Comparison of ENCODE assay signal across 15 cellular contexts in the genomic region with DNA sequence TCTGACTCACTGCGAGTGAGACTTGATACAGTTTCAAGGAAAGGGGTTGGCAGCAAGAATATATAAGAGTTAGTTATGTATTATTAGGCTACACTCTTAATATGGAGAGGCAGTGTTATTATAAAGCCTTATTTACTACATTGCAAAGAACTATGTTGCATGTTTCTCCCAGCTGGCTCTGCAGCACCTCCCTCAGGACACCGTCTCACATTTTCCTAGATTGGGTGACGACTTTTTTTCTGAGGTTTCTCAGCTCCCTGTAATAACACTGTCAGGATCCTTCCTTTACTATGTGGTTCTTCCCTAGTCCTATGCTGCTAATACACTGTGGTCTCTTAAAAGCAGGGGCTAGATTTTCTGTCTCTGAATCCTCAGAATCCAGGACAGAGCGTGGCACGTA.
DNase-seq lines count a peak whose midpoint lies in the region; ATAC-seq, FAIRE-seq and TF ChIP-seq lines count a peak whose summit lies in the region.
"Had no signal": no experiment of that assay in that cellular context is flagged by ENCODE, and none has a peak within 500 bp of the region (broad histone marks: within the 10 kb centered on the region; RNA-seq: fewer than 3 reads in every experiment).

No MANE protein-coding gene starts in this region.

- H2BK5ac ChIP-seq in mesendoderm (ENCODE audit: low read length) (no peak overlapping the region), mesenchymal stem cell (ENCODE audit: low read depth, low read length, poor library complexity, severe bottlenecking) (no peak overlapping the region)

- no peak overlapping the region for H3K27ac Mint-ChIP-seq in activated naive CD8-positive, alpha-beta T cell treated with anti-CD3 and anti-CD28 coated beads, Interleukin-2, amount 50 U/mL, for 24 hours
- H3K27ac Mint-ChIP-seq: nephron had no signal

- H2BK12ac ChIP-seq in mesenchymal stem cell (ENCODE audit: low read length in 2 of 2): no peak overlapping the region

- H3K79me1 ChIP-seq in mesendoderm (ENCODE audit: low read length) (no peaks in the 10 kb centered on the region), mesenchymal stem cell (replicated peaks; ENCODE audit: low read length, poor library complexity, severe bottlenecking) (no peaks in the 10 kb centered on the region)

- H3K23ac ChIP-seq in mesendoderm (ENCODE audit: low read length): no peak overlapping the region
- no peak overlapping the region for H3K23ac ChIP-seq in mesenchymal stem cell (ENCODE audit: low read length in 2 of 2)

- H3K9ac ChIP-seq in mesendoderm (ENCODE audit: low read length) (no peak overlapping the region), mesenchymal stem cell (ENCODE audit: low read length) (no peak overlapping the region)

- H2BK15ac ChIP-seq in mesendoderm (replicated peaks; ENCODE audit: low read depth) (no peak overlapping the region), mesenchymal stem cell (ENCODE audit: low read depth, poor library complexity, severe bottlenecking) (no peak overlapping the region)

- peak; percentile 28 for TF ChIP-seq CTCF in bronchial epithelial cell (IDR thresholded peaks at IDR 0.05; ENCODE audit: insufficient read depth, low read length, severe bottlenecking)

- H3K4me1 ChIP-seq in mesendoderm (ENCODE audit: control insufficient read depth, low read depth, low read length) (no peaks in the 10 kb centered on the region), mesenchymal stem cell (ENCODE audit: control insufficient read depth, insufficient read depth, low read depth, low read length) (no peaks in the 10 kb centered on the region)
- H3K4me1 ChIP-seq: thyroid gland had no signal

- H3K18ac ChIP-seq in mesendoderm (ENCODE audit: low read length) (no peak overlapping the region), mesenchymal stem cell (ENCODE audit: low read depth in 1 of 2, low read length in 2 of 2) (no peak overlapping the region)

- H3K4me2 ChIP-seq in mesendoderm (ENCODE audit: low read length) (no peak overlapping the region), mesenchymal stem cell (ENCODE audit: low read length, poor library complexity, severe bottlenecking) (no peak overlapping the region)

- no peak overlapping the region for H3K27ac ChIP-seq in mesendoderm (ENCODE audit: low read depth, low read length)
- H3K27ac ChIP-seq in mesenchymal stem cell (ENCODE audit: low read length, poor library complexity, severe bottlenecking): no peak overlapping the region
- H3K27ac ChIP-seq: epithelial cell of prostate, skin epidermis, thyroid gland had no signal

- H3K27me3 Mint-ChIP-seq in activated naive CD8-positive, alpha-beta T cell treated with anti-CD3 and anti-CD28 coated beads, Interleukin-2, amount 50 U/mL, for 24 hours: no peaks in the 10 kb centered on the region

- H3K36me3 ChIP-seq in bronchial epithelial cell (ENCODE audit: control insufficient read depth, insufficient read depth, low read length): no peaks in the 10 kb centered on the region
- H3K36me3 ChIP-seq in mesendoderm (ENCODE audit: control insufficient read depth, insufficient read depth, low read length): no peaks in the 10 kb centered on the region
- H3K36me3 ChIP-seq in mesenchymal stem cell (ENCODE audit: control insufficient read depth in 1 of 2, insufficient read depth in 2 of 2, low read depth in 1 of 2, low read length in 2 of 2): no peaks in the 10 kb centered on the region
- H3K36me3 ChIP-seq: thyroid gland had no signal

- H3K4me3 Mint-ChIP-seq in activated naive CD8-positive, alpha-beta T cell treated with anti-CD3 and anti-CD28 coated beads, Interleukin-2, amount 50 U/mL, for 24 hours: no peak overlapping the region
- H3K4me3 Mint-ChIP-seq: nephron had no signal

- no peak overlapping the region for H4K91ac ChIP-seq in mesenchymal stem cell (ENCODE audit: low read length)

- H2AK5ac ChIP-seq in mesendoderm (ENCODE audit: low read length) (no peak overlapping the region), mesenchymal stem cell (ENCODE audit: low read length, severe bottlenecking) (no peak overlapping the region)

- H3K27me3 ChIP-seq in bronchial epithelial cell (ENCODE audit: control insufficient read depth, insufficient read depth, low read length) (no peaks in the 10 kb centered on the region), mesendoderm (ENCODE audit: insufficient read depth, low read length, poor library complexity) (no peaks in the 10 kb centered on the region), mesenchymal stem cell (ENCODE audit: control insufficient read depth in 1 of 2, insufficient read depth in 1 of 2, low read length in 2 of 2) (no peaks in the 10 kb centered on the region)
- H3K27me3 ChIP-seq: thyroid gland had no signal

- H3K56ac ChIP-seq in mesendoderm (ENCODE audit: low read length): no peak overlapping the region

- no peaks in the 10 kb centered on the region for H3K9me3 ChIP-seq in mesenchymal stem cell (ENCODE audit: control insufficient read depth, low read length)
- H3K9me3 ChIP-seq: thyroid gland had no signal

- H3K36me3 Mint-ChIP-seq in activated naive CD8-positive, alpha-beta T cell treated with anti-CD3 and anti-CD28 coated beads, Interleukin-2, amount 50 U/mL, for 24 hours (ENCODE audit: low read depth): peaks cover 38% of the 10 kb centered on the region

- no peak overlapping the region for H4K5ac ChIP-seq in mesendoderm (ENCODE audit: low read length)

- H3K4ac ChIP-seq in mesendoderm (ENCODE audit: low read depth, low read length) (no peak overlapping the region), mesenchymal stem cell (ENCODE audit: low read depth in 1 of 2, low read length in 2 of 2) (no peak overlapping the region)

- no peak overlapping the region for H4K8ac ChIP-seq in mesendoderm (ENCODE audit: low read depth, low read length)
- no peak overlapping the region for H4K8ac ChIP-seq in mesenchymal stem cell (ENCODE audit: low read length)

- no peak overlapping the region for H3K4me3 ChIP-seq in bronchial epithelial cell (ENCODE audit: low read depth, low read length)
- no peak overlapping the region for H3K4me3 ChIP-seq in mesendoderm (ENCODE audit: low read length)
- H3K4me3 ChIP-seq in mesenchymal stem cell (ENCODE audit: insufficient read depth in 1 of 2, low read depth in 1 of 2, low read length in 2 of 2): no peak overlapping the region
- H3K4me3 ChIP-seq: skin epidermis, thyroid gland had no signal

- H3K4me1 Mint-ChIP-seq in activated naive CD8-positive, alpha-beta T cell treated with anti-CD3 and anti-CD28 coated beads, Interleukin-2, amount 50 U/mL, for 24 hours: peaks cover 19% of the 10 kb centered on the region
- H3K4me1 Mint-ChIP-seq: nephron had no signal

- no peak overlapping the region for H3K14ac ChIP-seq in mesenchymal stem cell (ENCODE audit: low read length in 2 of 2)

- FAIRE-seq in bronchial epithelial cell (lab: Jason Lieb, UNC): no peak

- H2BK120ac ChIP-seq in mesendoderm (ENCODE audit: low read depth, low read length) (no peak overlapping the region), mesenchymal stem cell (ENCODE audit: low read depth, low read length) (no peak overlapping the region)

- no peaks in the 10 kb centered on the region for H3K79me2 ChIP-seq in mesendoderm (ENCODE audit: control insufficient read depth, insufficient read depth, low read length)

- no peak overlapping the region for H2AFZ ChIP-seq in mesenchymal stem cell (ENCODE audit: low read depth, low read length)

- no peak for ATAC-seq in GM19397 (IDR thresholded peaks at IDR 0.05; ENCODE audit: unreplicated experiment)
- no peak for ATAC-seq in activated naive CD8-positive, alpha-beta T cell treated with anti-CD3 and anti-CD28 coated beads, Interleukin-2, amount 50 U/mL, for 24 hours

- no peaks in the 10 kb centered on the region for H3K9me3 Mint-ChIP-seq in activated naive CD8-positive, alpha-beta T cell treated with anti-CD3 and anti-CD28 coated beads, Interleukin-2, amount 50 U/mL, for 24 hours

- no CpG with 5 or more reads among the region's 5 CpGs for WGBS in mesendoderm (ENCODE audit: extremely low coverage, insufficient coverage, low lambda C conversion rate)
- 72% methylated on average over 5 of the region's 5 CpGs for WGBS in mesenchymal stem cell

- DNase-seq in ELR (ENCODE audit: low read depth): peak; percentile 41
- peak; percentile 15 for DNase-seq in NAMALWA (ENCODE audit: low spot score)
- DNase-seq in bronchial epithelial cell (ENCODE audit: low read depth): peak; percentile 10
- peak; percentile 33 for DNase-seq in mesendoderm
- no peak for DNase-seq in 8988T
- DNase-seq in activated naive CD8-positive, alpha-beta T cell treated with anti-CD3 and anti-CD28 coated beads, Interleukin-2, amount 50 U/mL, for 24 hours: no peak
- no peak for DNase-seq in mesenchymal stem cell
- DNase-seq: kidney glomerular epithelial cell, NCI-H1105, NCI-H510A, thyroid gland had no signal

Comparison
In these comparisons a context has a peak if more than half of its experiments do, and no peak if none do; other contexts are left out.
1. DNase-seq: peak in ELR (single experiment), NAMALWA (single experiment), bronchial epithelial cell (single experiment) and mesendoderm (single experiment); none in 8988T (single experiment), activated naive CD8-positive, alpha-beta T cell treated with anti-CD3 and anti-CD28 coated beads, Interleukin-2, amount 50 U/mL, for 24 hours (single experiment) and mesenchymal stem cell (single experiment).